ENCODE assay signal across 31 cellular contexts in genomic region chr5:31385774-31386537, GRCh38.
DNase-seq lines count a peak whose midpoint lies in the region; ATAC-seq and TF ChIP-seq lines count a peak whose summit lies in the region.
"Had no signal": no experiment of that assay in that cellular context is flagged by ENCODE, and none has a peak within 500 bp of the region (broad histone marks: within the 10 kb centered on the region; RNA-seq: fewer than 3 reads in every experiment).

No MANE protein-coding gene starts in this region.

- H3K36me3 ChIP-seq in Caco-2 (ENCODE audit: control insufficient read depth, insufficient read depth, low read length) = no peaks in the 10 kb centered on the region
- H3K36me3 ChIP-seq: BE2C, breast epithelium, transverse colon had no signal

- peaks cover 0 to 3% (median 0%) of the 10 kb centered on the region in 3 donors for H3K27me3 Mint-ChIP-seq in CD14-positive monocyte (ENCODE audit: low read depth in 3 of 3)
- peaks cover 9% of the 10 kb centered on the region for H3K27me3 Mint-ChIP-seq in Caco-2 (ENCODE audit: insufficient read depth, unreplicated experiment)

- CTCF ChIA-PET in Caco-2 (lab: Charles Lee) = no interaction called here

- in situ Hi-C loops in Caki2 (cut with HindIII; ENCODE audit: low pct_unique_long_range_greater_than_20kb, low sequenced_read_pairs) = no loop called here

- no peaks in the 10 kb centered on the region for H3K27me3 ChIP-seq in Caco-2 (replicated peaks; ENCODE audit: control insufficient read depth, insufficient read depth, low read length)
- H3K27me3 ChIP-seq: BE2C, breast epithelium, transverse colon had no signal

- BruUV-seq in Caco-2 (replicated peaks; lab: Mats Ljungman, UMichigan) = no TSS peak

- H3K36me3 Mint-ChIP-seq in CD14-positive monocyte (no peaks in the 10 kb centered on the region), Caco-2 (ENCODE audit: insufficient read depth, unreplicated experiment) (no peaks in the 10 kb centered on the region)
- H3K36me3 Mint-ChIP-seq: activated naive CD8-positive, alpha-beta T cell had no signal

- H3K9me3 Mint-ChIP-seq in CD14-positive monocyte (peaks cover 9 to 35% (median 24%) of the 10 kb centered on the region in 7 donors), Caco-2 (ENCODE audit: unreplicated experiment) (peaks cover 9% of the 10 kb centered on the region)

- intact Hi-C loops in CD14-positive monocyte (cut with micrococcal nuclease) = no loop called here
- intact Hi-C loops in Caco-2 (cut with micrococcal nuclease; ENCODE audit: unreplicated experiment) = no loop called here

- no peak overlapping the region for H3K27ac Mint-ChIP-seq in CD14-positive monocyte
- H3K27ac Mint-ChIP-seq in Caco-2 (ENCODE audit: unreplicated experiment) = no peak overlapping the region
- H3K27ac Mint-ChIP-seq: activated naive CD8-positive, alpha-beta T cell; activated T-helper 2 cell treated with anti-CD3 and anti-CD28 coated beads, Interferon-gamma antibody, Interleukin-2, Interleukin-4, amounts not matched to agents 10 μg/mL and 5 μg/mL and 100 μg/mL, durations not matched to agents 14 hours and 24 hours and 36 hours; CD8-positive, alpha-beta memory T cell; nephron had no signal

- ATAC-seq in GM18868 (IDR thresholded peaks at IDR 0.05; ENCODE audit: unreplicated experiment) = no peak
- ATAC-seq: left cardiac atrium, mucosa of descending colon, psoas muscle had no signal

- DNase-seq in Caki2 (ENCODE audit: low read depth) = peak; percentile 16
- DNase-seq in HT-29 (ENCODE audit: low spot score) = peak; percentile 9
- DNase-seq in NB4 (ENCODE audit: low read depth) = peak; percentile 41
- peak; percentile 28 to 32 for DNase-seq in dermis microvascular lymphatic vessel endothelial cell (ENCODE audit: low read depth in 2 of 2)
- no peak for DNase-seq in CD14-positive monocyte (ENCODE audit: low spot score)
- no peak for DNase-seq in AG08396 (ENCODE audit: low spot score)
- DNase-seq in Caco-2 = no peak
- DNase-seq: ACHN; activated CD4-positive, alpha-beta T cell treated with anti-CD3 and anti-CD28 coated beads for 1 hour; anterior cingulate cortex; BE2C; CD8-positive, alpha-beta memory T cell; GF-D8; hypothalamus; left cardiac atrium; mucosa of descending colon; NCI-H1105 treated with DMSO at 0.1 percent for 48 hours; NCI-H187 treated with DMSO at 0.1 percent for 48 hours; NCI-H2171; OCI-M1; psoas muscle; Right ventricle myocardium superior; stimulated activated CD4-positive, alpha-beta T cell treated with anti-CD3 and anti-CD28 coated beads, Interleukin-15, amount 100 ng/mL, for 24 hours; stimulated activated CD4-positive, alpha-beta T cell treated with anti-CD3 and anti-CD28 coated beads, Interleukin-4, amount 100 ng/mL, for 4 hours; transverse colon had no signal

- no peaks in the 10 kb centered on the region for H3K9me3 ChIP-seq in Caco-2
- H3K9me3 ChIP-seq: psoas muscle had no signal

- no peak overlapping the region for H3K4me3 Mint-ChIP-seq in CD14-positive monocyte
- H3K4me3 Mint-ChIP-seq in Caco-2 (ENCODE audit: unreplicated experiment) = no peak overlapping the region
- H3K4me3 Mint-ChIP-seq: activated naive CD8-positive, alpha-beta T cell; CD8-positive, alpha-beta memory T cell; nephron had no signal

- TF ChIP-seq CTCF in NB4 (IDR thresholded peaks at IDR 0.05; ENCODE audit: low read depth, low read length) (no peak), CD14-positive monocyte (IDR thresholded peaks at IDR 0.05) (no peak), Caco-2 (IDR thresholded peaks at IDR 0.05; ENCODE audit: insufficient read depth in 1 of 2, low read depth in 1 of 2, low read length in 1 of 2, severe bottlenecking in 1 of 2, unreplicated experiment in 1 of 2) (no peak)

- TF ChIP-seq POLR2A in NB4 (IDR thresholded peaks at IDR 0.05; ENCODE audit: extremely low read depth, insufficient read length) = no peak

- no peaks in the 10 kb centered on the region for H3K4me1 ChIP-seq in Caco-2
- H3K4me1 ChIP-seq: breast epithelium, psoas muscle, transverse colon had no signal

- peaks cover 2% of the 10 kb centered on the region for H3K4me1 Mint-ChIP-seq in CD14-positive monocyte
- no peaks in the 10 kb centered on the region for H3K4me1 Mint-ChIP-seq in Caco-2 (ENCODE audit: low read depth, unreplicated experiment)
- H3K4me1 Mint-ChIP-seq: CD8-positive, alpha-beta memory T cell; nephron had no signal

- H3K4me3 ChIP-seq in NB4 (ENCODE audit: low read depth, low read length) (no peak overlapping the region), Caco-2 (ENCODE audit: low read depth, low read length) (no peak overlapping the region)
- H3K4me3 ChIP-seq: breast epithelium, lung, mucosa of descending colon, psoas muscle, transverse colon had no signal

- POLR2A ChIA-PET in Caco-2 (lab: Charles Lee) = no interaction called here

Comparison
In these comparisons a context has a peak if more than half of its experiments do, and no peak if none do; other contexts are left out.
1. DNase-seq: peak in Caki2 (single experiment), HT-29 (single experiment), NB4 (single experiment) and dermis microvascular lymphatic vessel endothelial cell (2 of 2); none in CD14-positive monocyte (single experiment), AG08396 (single experiment) and Caco-2 (0 of 2).